In the genomic region with DNA sequence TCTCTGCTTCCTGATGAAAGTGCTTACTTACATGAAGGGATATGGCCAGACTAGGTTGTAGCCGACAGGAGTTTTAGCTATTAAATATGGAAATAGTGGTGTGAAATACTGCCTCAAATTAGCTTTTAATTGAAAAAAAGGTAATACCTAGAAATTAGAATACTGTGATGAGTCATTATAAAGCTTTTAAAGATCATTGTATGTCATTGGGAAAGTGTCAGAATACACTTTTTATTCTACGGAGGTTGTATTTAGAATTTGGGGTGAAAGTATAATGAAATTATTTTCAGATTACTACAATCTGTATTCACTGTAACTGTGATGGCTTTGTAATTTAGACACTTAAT, we compare ENCODE assay signal across 7 cellular contexts. TPM values are rescaled to one million over a fixed set of nuclear protein-coding genes. Genes with fewer than 3 reads are reported as not detected.
DNase-seq lines count a peak whose midpoint lies in the region; ATAC-seq, FAIRE-seq and TF ChIP-seq lines count a peak whose summit lies in the region.

No MANE protein-coding gene starts in this region.

- H3K27me3 ChIP-seq in HUES48 (ENCODE audit: control insufficient read depth, insufficient read depth, low read length), result no peaks in the 10 kb centered on the region; the same call in 1 of the 2 replicates
- no peaks in the 10 kb centered on the region for H3K27me3 ChIP-seq in iPS-18a (ENCODE audit: control insufficient read depth, insufficient read depth, low read length)

- no peak for ATAC-seq in activated T-helper 17 cell treated with anti-CD3 and anti-CD28 coated beads, Interleukin-2, amount 50 U/mL, for 72 hours (replicated peaks)
- no peak for ATAC-seq in stimulated activated naive CD8-positive, alpha-beta T cell treated with anti-CD3 and anti-CD28 coated beads, Interleukin-15, amount 100 ng/mL, for 72 hours

- TF ChIP-seq CTCF in D721Med (IDR thresholded peaks at IDR 0.05; ENCODE audit: insufficient read depth, missing control alignments), result no peak

- H3K36me3 ChIP-seq in HUES48 (ENCODE audit: control insufficient read depth, insufficient read depth, low read length) (peaks cover 38% of the 10 kb centered on the region), iPS-18a (ENCODE audit: control insufficient read depth, low read depth, low read length) (peaks cover 33% of the 10 kb centered on the region)

- H3K4me1 ChIP-seq in HUES48 (ENCODE audit: control insufficient read depth, insufficient read depth, low read length) (peaks cover 23% of the 10 kb centered on the region), iPS-18a (ENCODE audit: control insufficient read depth, low read depth, low read length) (peaks cover 13% of the 10 kb centered on the region)

- H3K27me3 Mint-ChIP-seq in activated T-helper 17 cell treated with anti-CD3 and anti-CD28 coated beads, Interleukin-2, amount 50 U/mL, for 72 hours, result no peaks in the 10 kb centered on the region
- no peaks in the 10 kb centered on the region for H3K27me3 Mint-ChIP-seq in stimulated activated naive CD8-positive, alpha-beta T cell treated with anti-CD3 and anti-CD28 coated beads, Interleukin-15, amount 100 ng/mL, for 72 hours

- H3K9me3 ChIP-seq in HUES48 (ENCODE audit: control insufficient read depth, insufficient read depth, low read length), result no peaks in the 10 kb centered on the region
- H3K9me3 ChIP-seq in iPS-18a (ENCODE audit: control insufficient read depth, low read depth, low read length), result no peaks in the 10 kb centered on the region

- H3K4me3 ChIP-seq in HUES48 (ENCODE audit: low read depth, low read length) (peak overlapping the region; percentile 88), iPS-18a (ENCODE audit: low read length) (peak overlapping the region; percentile 83)

- H3K27ac ChIP-seq in HUES48 (ENCODE audit: low read depth, low read length), result peak overlapping the region; percentile 93
- no peak overlapping the region for H3K27ac ChIP-seq in iPS-18a (ENCODE audit: low read length)

- peaks cover 53% of the 10 kb centered on the region for H3K36me3 Mint-ChIP-seq in activated T-helper 17 cell treated with anti-CD3 and anti-CD28 coated beads, Interleukin-2, amount 50 U/mL, for 72 hours (ENCODE audit: low read depth)

- no peak overlapping the region; the same call in 1 of the 2 replicates for H3K9ac ChIP-seq in HUES48 (ENCODE audit: low read depth, low read length)
- H3K9ac ChIP-seq in iPS-18a (ENCODE audit: low read length), result peak overlapping the region; percentile 93

- no peak for DNase-seq in stimulated activated naive CD8-positive, alpha-beta T cell treated with anti-CD3 and anti-CD28 coated beads, Interleukin-15, amount 100 ng/mL, for 72 hours
- no peak for DNase-seq in epidermal melanocyte (ENCODE audit: insufficient read length, low spot score)
- no peak for DNase-seq in D721Med (ENCODE audit: insufficient read length, low spot score)
- DNase-seq in NCI-H1048 (lab: John Stamatoyannopoulos, UW), result no peak

- H3K4me1 Mint-ChIP-seq in activated T-helper 17 cell treated with anti-CD3 and anti-CD28 coated beads, Interleukin-2, amount 50 U/mL, for 72 hours, result peaks cover 9% of the 10 kb centered on the region
- H3K4me1 Mint-ChIP-seq in stimulated activated naive CD8-positive, alpha-beta T cell treated with anti-CD3 and anti-CD28 coated beads, Interleukin-15, amount 100 ng/mL, for 72 hours, result peaks cover 18% of the 10 kb centered on the region

- H3K4me3 Mint-ChIP-seq in activated T-helper 17 cell treated with anti-CD3 and anti-CD28 coated beads, Interleukin-2, amount 50 U/mL, for 72 hours, result peak overlapping the region; percentile 93
- peak overlapping the region; percentile 95 for H3K4me3 Mint-ChIP-seq in stimulated activated naive CD8-positive, alpha-beta T cell treated with anti-CD3 and anti-CD28 coated beads, Interleukin-15, amount 100 ng/mL, for 72 hours

- no peaks in the 10 kb centered on the region for H3K9me3 Mint-ChIP-seq in activated T-helper 17 cell treated with anti-CD3 and anti-CD28 coated beads, Interleukin-2, amount 50 U/mL, for 72 hours
- no peaks in the 10 kb centered on the region for H3K9me3 Mint-ChIP-seq in stimulated activated naive CD8-positive, alpha-beta T cell treated with anti-CD3 and anti-CD28 coated beads, Interleukin-15, amount 100 ng/mL, for 72 hours

- H3K27ac Mint-ChIP-seq in activated T-helper 17 cell treated with anti-CD3 and anti-CD28 coated beads, Interleukin-2, amount 50 U/mL, for 72 hours, result peak overlapping the region; percentile 92
- peak overlapping the region; percentile 89 to 95 for H3K27ac Mint-ChIP-seq in stimulated activated naive CD8-positive, alpha-beta T cell treated with anti-CD3 and anti-CD28 coated beads, Interleukin-15, amount 100 ng/mL, for 72 hours

- FAIRE-seq in D721Med (lab: Jason Lieb, UNC), result no peak

RNA-seq across cellular contexts. Expression of gene PTP4A1, which starts 2.2 kb away (rescaled TPM):
- 10 to 100 TPM; 43.3 to 70.8 TPM for total RNA-seq in activated T-helper 17 cell treated with anti-CD3 and anti-CD28 coated beads, Interleukin-2, amount 50 U/mL, for 72 hours
